ENCODE assay signal across 8 cellular contexts in the genomic region with DNA sequence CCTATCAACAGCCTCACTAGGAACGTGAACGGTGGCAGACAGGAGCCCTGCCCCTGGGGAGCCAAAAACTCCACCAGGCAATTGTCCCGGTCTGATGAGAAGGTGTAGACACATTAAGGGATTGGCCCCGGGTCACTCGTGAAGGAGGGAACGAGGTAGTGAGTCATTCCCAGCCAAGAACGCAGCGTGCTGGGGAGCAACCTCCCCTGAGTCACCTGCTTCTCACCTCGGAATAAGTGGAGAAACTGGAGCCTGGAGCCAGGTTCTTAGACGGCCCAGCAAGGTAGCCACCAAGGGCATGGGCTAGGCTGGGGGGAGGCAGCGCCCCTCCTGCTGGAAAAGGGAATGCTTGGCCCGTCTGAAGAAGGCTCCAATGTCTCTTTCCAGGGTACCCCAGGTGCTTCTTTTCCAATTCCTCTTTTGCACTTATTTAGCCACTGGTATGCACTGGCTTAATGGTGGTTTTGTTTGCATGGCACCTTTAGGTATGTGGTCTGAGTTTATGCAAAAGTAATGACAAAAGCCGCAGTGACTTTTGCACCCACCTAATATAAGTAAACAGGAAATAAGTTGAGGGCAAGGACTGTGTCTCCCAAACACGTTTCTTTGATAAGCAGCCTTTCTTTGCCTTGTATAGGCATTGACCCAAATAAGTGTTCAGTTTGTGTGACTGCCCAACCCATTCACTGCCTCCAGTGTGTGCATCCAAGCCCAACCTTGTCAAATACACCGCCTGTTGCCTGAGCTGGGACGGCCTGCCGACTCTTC. TPM values are rescaled to one million over a fixed set of nuclear protein-coding genes. Genes with fewer than 3 reads are reported as not detected.
A peak's percentile ranks its signal among the peaks of the same experiment; 100 is the strongest.
DNase-seq lines count a peak whose midpoint lies in the region; ATAC-seq and TF ChIP-seq lines count a peak whose summit lies in the region.

No MANE protein-coding gene starts in this region.

- H3K27ac Mint-ChIP-seq in T-helper 17 cell: peak overlapping the region; percentile 86

- H3K27me3 Mint-ChIP-seq in T-helper 17 cell: no peaks in the 10 kb centered on the region

- H3K27me3 ChIP-seq in mucosa of rectum (ENCODE audit: control insufficient read depth in 2 of 2, insufficient read depth in 2 of 2, low read length in 2 of 2): no peaks in the 10 kb centered on the region
- no peaks in the 10 kb centered on the region for H3K27me3 ChIP-seq in MG63

- peak; percentile 83 for ATAC-seq in GM18907 (IDR thresholded peaks at IDR 0.05; ENCODE audit: unreplicated experiment)
- ATAC-seq in HG03139 (IDR thresholded peaks at IDR 0.05; ENCODE audit: unreplicated experiment): peak; percentile 41
- ATAC-seq in T-helper 17 cell: peak; percentile 76
- no peak for ATAC-seq in GM19455 (IDR thresholded peaks at IDR 0.05; ENCODE audit: unreplicated experiment)

- H3K36me3 ChIP-seq in mucosa of rectum (ENCODE audit: control insufficient read depth in 2 of 2, insufficient read depth in 2 of 2, low read length in 2 of 2) (peaks cover 0 to 1% of the 10 kb centered on the region in 2 donors), MG63 (peaks cover 13% of the 10 kb centered on the region)

- H3K27ac ChIP-seq in mucosa of rectum (ENCODE audit: low read depth in 2 of 2, low read length in 2 of 2): peak overlapping the region; percentile 74 to 79

- DNase-seq in AG09309 (ENCODE audit: low read depth): no peak
- peak; percentile 22 to 48 (median 30) for DNase-seq in T-helper 17 cell
- DNase-seq in dermis blood vessel endothelial cell: peak; percentile 45
- no peak for DNase-seq in MG63

- H3K4me1 ChIP-seq in mucosa of rectum (ENCODE audit: control insufficient read depth in 2 of 2, insufficient read depth in 2 of 2, low read length in 2 of 2): peaks cover 13 to 23% of the 10 kb centered on the region in 2 donors

- peak overlapping the region; percentile 88 for H3K4me3 Mint-ChIP-seq in T-helper 17 cell

- no peaks in the 10 kb centered on the region for H3K36me3 Mint-ChIP-seq in T-helper 17 cell (ENCODE audit: low read depth)

- TF ChIP-seq CTCF in AG09309 (IDR thresholded peaks at IDR 0.05; ENCODE audit: control insufficient read depth, insufficient read depth, low read depth, low read length, missing control alignments): no peak

- H3K9ac ChIP-seq in mucosa of rectum (ENCODE audit: low read depth in 1 of 2, low read length in 2 of 2): peak overlapping the region; percentile 41 to 78

- H3K4me3 ChIP-seq in AG09309 (ENCODE audit: control insufficient read depth, low read depth, low read length): peak overlapping the region; percentile 64
- peak overlapping the region; percentile 83 to 86 for H3K4me3 ChIP-seq in mucosa of rectum (ENCODE audit: low read length in 2 of 2)
- H3K4me3 ChIP-seq in MG63: no peak overlapping the region

- H3K4me1 Mint-ChIP-seq in T-helper 17 cell: peaks cover 29% of the 10 kb centered on the region

- no peaks in the 10 kb centered on the region for H3K9me3 ChIP-seq in T-helper 17 cell (ENCODE audit: control insufficient read depth, low read length, poor library complexity, severe bottlenecking)
- H3K9me3 ChIP-seq in mucosa of rectum (ENCODE audit: control insufficient read depth in 2 of 2, low read length in 2 of 2): no peaks in the 10 kb centered on the region
- no peaks in the 10 kb centered on the region for H3K9me3 ChIP-seq in MG63

RNA-seq across cellular contexts. Expression of gene HELZ, which starts 1.8 kb away (rescaled TPM):
- total RNA-seq in T-helper 17 cell (100 to 1,000 TPM; 124 to 164 TPM), dermis blood vessel endothelial cell (73.9 and 79.2 TPM in 2 replicates)
- 13.0 and 32.3 TPM in 2 replicates for total RNA-seq in MG63 (2014; rRNA removed; shearing (Covaris generic); ENCODE audit: low replicate concordance)

Comparison
In these comparisons a context has a peak if more than half of its experiments do, and no peak if none do; other contexts are left out.
1. DNase-seq: peak in T-helper 17 cell (3 of 3) and dermis blood vessel endothelial cell (single experiment); none in AG09309 (single experiment) and MG63 (single experiment).